1 cellular context compared by ENCODE assay signal in genomic region chr20:50563133-50563944, GRCh38.
TF ChIP-seq lines count a peak whose summit lies in the region.

No MANE protein-coding gene starts in this region.

TF ChIP-seq in GM12878, 131 proteins besides CTCF, POLR2A, EP300 and RAD21 (continued from another document):
- TF ChIP-seq ELK1 (IDR thresholded peaks at IDR 0.05; ENCODE audit: low read depth, low read length) (no peak), MEF2B (IDR thresholded peaks at IDR 0.05; ENCODE audit: partially characterized antibody, poor library complexity, severe bottlenecking) (no peak)
